Comparison of ENCODE assay signal across 19 cellular contexts in the genomic region with DNA sequence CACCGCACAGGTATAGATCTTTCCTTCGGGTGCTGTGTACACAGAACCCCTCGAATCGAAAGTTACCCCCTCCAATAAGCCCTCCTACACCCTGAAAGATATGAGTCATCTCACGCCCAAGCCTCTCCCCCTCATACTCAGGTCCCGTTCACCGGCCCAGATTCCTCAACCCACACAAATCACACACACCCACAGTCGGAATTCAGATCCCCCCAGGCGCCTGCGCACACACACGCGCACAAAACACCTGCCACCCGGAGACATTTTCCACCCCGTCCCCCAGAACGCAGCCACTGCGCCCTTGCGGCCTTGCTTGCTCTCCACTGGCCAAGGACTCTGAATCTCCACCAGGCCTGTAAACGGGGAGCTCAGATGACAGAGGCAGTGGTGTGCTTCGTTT. TPM values are rescaled to one million over a fixed set of nuclear protein-coding genes. Genes with fewer than 3 reads are reported as not detected.
"Had no signal": no experiment of that assay in that cellular context is flagged by ENCODE, and none has a peak within 500 bp of the region (broad histone marks: within the 10 kb centered on the region; RNA-seq: fewer than 3 reads in every experiment).

No MANE protein-coding gene starts in this region.

- H3K27ac ChIP-seq: esophagus muscularis mucosa, psoas muscle, suprapubic skin, transverse colon, vagina, VCaP had no signal

- H3K9me3 ChIP-seq: esophagus muscularis mucosa, psoas muscle, suprapubic skin, transverse colon, vagina had no signal

- H3K4me1 ChIP-seq: psoas muscle had no signal

- H3K36me3 ChIP-seq: esophagus muscularis mucosa, suprapubic skin, transverse colon, vagina had no signal

- DNase-seq: activated CD4-positive, alpha-beta memory T cell treated with anti-CD3 and anti-CD28 coated beads, Interleukin-2, amount 10 ng/mL, durations not matched to agents 7 days and 5 days; activated CD4-positive, alpha-beta T cell treated with anti-CD3 and anti-CD28 coated beads, Interleukin-2, amount 10 ng/mL, durations not matched to agents 24 days and 14 days; activated effector memory CD4-positive, alpha-beta T cell treated with Interleukin-2 at 50 U/mL for 16 hours; activated naive CD4-positive, alpha-beta T cell treated with anti-CD3 and anti-CD28 coated beads, Interleukin-2, amount 10 ng/mL, durations not matched to agents 7 days and 5 days; activated T-cell treated with anti-CD3 and anti-CD28 coated beads, Interleukin-2, amount 50 U/mL, for 72 hours; dermis blood vessel endothelial cell; effector memory CD4-positive, alpha-beta T cell; glutamatergic neuron; psoas muscle; right cardiac atrium; stimulated activated CD4-positive, alpha-beta T cell treated with anti-CD3 and anti-CD28 coated beads, Interleukin-4, amount 100 ng/mL, for 4 hours; T-cell; transverse colon had no signal

- ATAC-seq: activated CD4-positive, CD25-positive, alpha-beta regulatory T cell treated with anti-CD3 and anti-CD28 coated beads, Interleukin-2, amount 50 U/mL, for 24 hours; activated T-cell treated with anti-CD3 and anti-CD28 coated beads, Interleukin-2, amount 50 U/mL, for 72 hours; natural killer cell treated with Interleukin-12 subunit alpha and Interleukin-12 subunit beta and Interleukin-15 and Interleukin-18, amount 100 ng/mL, for 72 hours; psoas muscle; right cardiac atrium; T-cell had no signal

- H3K27me3 ChIP-seq: vagina had no signal

- H3K4me3 ChIP-seq: esophagus muscularis mucosa, psoas muscle, suprapubic skin, transverse colon, vagina had no signal

RNA-seq across cellular contexts. Expression of gene JPH3, which starts 4.9 kb away (rescaled TPM):
- total RNA-seq: activated CD4-positive, alpha-beta memory T cell treated with anti-CD3 and anti-CD28 coated beads, Interleukin-2, amount 10 ng/mL, durations not matched to agents 7 days and 5 days; activated CD4-positive, alpha-beta T cell treated with anti-CD3 and anti-CD28 coated beads, Interleukin-2, amount 10 ng/mL, durations not matched to agents 24 days and 14 days; natural killer cell treated with Interleukin-12 subunit alpha and Interleukin-12 subunit beta and Interleukin-15 and Interleukin-18, amount 100 ng/mL, for 72 hours; suprapubic skin; T-cell had no signal
